In the genomic region with DNA sequence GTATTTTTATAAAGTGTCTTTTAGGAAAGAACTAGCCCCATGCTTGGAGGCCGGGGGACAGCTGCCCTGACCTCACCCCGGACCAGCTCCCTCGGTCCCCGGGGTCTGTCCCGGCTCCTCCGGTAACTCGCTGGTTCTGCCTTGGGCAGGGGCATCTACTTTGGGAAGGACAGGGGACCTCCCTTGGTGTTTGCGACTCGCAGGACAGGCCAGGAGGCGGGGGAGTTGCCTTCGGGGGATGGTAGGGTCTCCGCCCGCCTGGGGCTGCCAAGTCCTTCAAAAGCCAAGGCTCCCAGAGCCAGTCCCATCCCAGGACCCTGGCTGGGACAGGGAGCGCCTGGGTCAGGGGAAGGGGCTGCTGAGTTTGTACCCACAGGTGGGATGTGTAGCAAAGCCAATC, we compare ENCODE assay signal across 17 cellular contexts.
DNase-seq lines count a peak whose midpoint lies in the region; ATAC-seq and TF ChIP-seq lines count a peak whose summit lies in the region.
"Had no signal": no experiment of that assay in that cellular context is flagged by ENCODE, and none has a peak within 500 bp of the region (broad histone marks: within the 10 kb centered on the region; RNA-seq: fewer than 3 reads in every experiment).

No MANE protein-coding gene starts in this region.

- ATAC-seq in stimulated activated naive CD8-positive, alpha-beta T cell treated with anti-CD3 and anti-CD28 coated beads, Interleukin-15, amount 100 ng/mL, for 72 hours: no peak
- ATAC-seq: left lobe of liver had no signal

- H3K4me3 Mint-ChIP-seq in stimulated activated naive CD8-positive, alpha-beta T cell treated with anti-CD3 and anti-CD28 coated beads, Interleukin-15, amount 100 ng/mL, for 72 hours: no peak overlapping the region

- H3K9ac ChIP-seq in SK-N-MC (ENCODE audit: insufficient read length): peak overlapping the region; percentile 45

- H3K4me1 Mint-ChIP-seq in stimulated activated naive CD8-positive, alpha-beta T cell treated with anti-CD3 and anti-CD28 coated beads, Interleukin-15, amount 100 ng/mL, for 72 hours: peaks cover 1% of the 10 kb centered on the region

- CTCF ChIA-PET in AG04450 (lab: Charles Lee): no interaction called here

- DNase-seq in AG04450 (ENCODE audit: low read depth, low spot score) (no peak), SK-N-MC (ENCODE audit: low read depth, low spot score) (no peak), iPS-NIHi7 (ENCODE audit: extremely low spot score) (peak; percentile 46), suprapubic skin (ENCODE audit: low spot score in 2 of 2) (peak in 1 of 2 donors; percentile 34), AG08396 (ENCODE audit: low spot score) (no peak), NCI-H1436 treated with DMSO at 0.1 percent for 48 hours (lab: John Stamatoyannopoulos, UW) (no peak), NCI-H446 (lab: John Stamatoyannopoulos, UW) (no peak)
- DNase-seq in stimulated activated naive CD8-positive, alpha-beta T cell treated with anti-CD3 and anti-CD28 coated beads, Interleukin-15, amount 100 ng/mL, for 72 hours: no peak
- DNase-seq: activated CD4-positive, alpha-beta T cell treated with anti-CD3 and anti-CD28 coated beads, Interleukin-2, amount 50 U/mL, for 1 hour; activated gamma-delta T cell; amygdala; NCI-H187 treated with DMSO at 0.1 percent for 48 hours; NK-92 treated with Interleukin-12 subunit alpha and Interleukin-12 subunit beta, amount 100 ng/mL, for 24 hours; stimulated activated CD4-positive, alpha-beta T cell treated with anti-CD3 and anti-CD28 coated beads, Interleukin-4, amount 100 ng/mL, for 24 hours; SW 1271 had no signal

- H3K27me3 Mint-ChIP-seq in stimulated activated naive CD8-positive, alpha-beta T cell treated with anti-CD3 and anti-CD28 coated beads, Interleukin-15, amount 100 ng/mL, for 72 hours: peaks cover 8% of the 10 kb centered on the region

- peak overlapping the region; percentile 11 for H3K27ac ChIP-seq in AG04450 (ENCODE audit: low read depth, low read length)
- peak overlapping the region; percentile 54 for H3K27ac ChIP-seq in SK-N-MC
- peak overlapping the region; percentile 2 for H3K27ac ChIP-seq in suprapubic skin

- H3K27ac Mint-ChIP-seq in stimulated activated naive CD8-positive, alpha-beta T cell treated with anti-CD3 and anti-CD28 coated beads, Interleukin-15, amount 100 ng/mL, for 72 hours: no peak overlapping the region

- no peak for TF ChIP-seq POLR2A in suprapubic skin (IDR thresholded peaks at IDR 0.05)

- WGBS in suprapubic skin: 74% methylated on average over 9 of the region's 14 CpGs

- H3K9me3 Mint-ChIP-seq in stimulated activated naive CD8-positive, alpha-beta T cell treated with anti-CD3 and anti-CD28 coated beads, Interleukin-15, amount 100 ng/mL, for 72 hours: no peaks in the 10 kb centered on the region

- no peaks in the 10 kb centered on the region for H3K27me3 ChIP-seq in AG04450 (ENCODE audit: control insufficient read depth, insufficient read depth, low read length)
- no peaks in the 10 kb centered on the region for H3K27me3 ChIP-seq in suprapubic skin

- H3K36me3 ChIP-seq in SK-N-MC (ENCODE audit: insufficient read depth, low read length) (no peaks in the 10 kb centered on the region), suprapubic skin (peaks cover 12% of the 10 kb centered on the region)

- POLR2A ChIA-PET in AG04450 (lab: Yijun Ruan, JAX): no interaction called here

- H3K4me1 ChIP-seq in suprapubic skin: peaks cover 45% of the 10 kb centered on the region

- TF ChIP-seq CTCF in AG04450 (IDR thresholded peaks at IDR 0.05; ENCODE audit: low read depth, low read length) (no peak), suprapubic skin (IDR thresholded peaks at IDR 0.05) (no peak)

- H3K9me3 ChIP-seq in AG04450 (ENCODE audit: control insufficient read depth, insufficient read depth, low read length) (no peaks in the 10 kb centered on the region; the same call in 1 of the 2 replicates), SK-N-MC (ENCODE audit: low read depth, low read length) (no peaks in the 10 kb centered on the region), suprapubic skin (no peaks in the 10 kb centered on the region)

- no peak for TF ChIP-seq EP300 in suprapubic skin (IDR thresholded peaks at IDR 0.05)

- no peak overlapping the region for H3K4me3 ChIP-seq in AG04450 (ENCODE audit: low read depth, low read length)
- H3K4me3 ChIP-seq in SK-N-MC: no peak overlapping the region
- H3K4me3 ChIP-seq in suprapubic skin: no peak overlapping the region
- H3K4me3 ChIP-seq: skin epidermis had no signal

Comparison
In these comparisons a context has a peak if more than half of its experiments do, and no peak if none do; other contexts are left out.
1. H3K27ac ChIP-seq: peak in every context shown above with its lines; median percentile 54 in SK-N-MC; 11 in AG04450; 2 in suprapubic skin.